8 cellular contexts compared by ENCODE assay signal in the genomic region with DNA sequence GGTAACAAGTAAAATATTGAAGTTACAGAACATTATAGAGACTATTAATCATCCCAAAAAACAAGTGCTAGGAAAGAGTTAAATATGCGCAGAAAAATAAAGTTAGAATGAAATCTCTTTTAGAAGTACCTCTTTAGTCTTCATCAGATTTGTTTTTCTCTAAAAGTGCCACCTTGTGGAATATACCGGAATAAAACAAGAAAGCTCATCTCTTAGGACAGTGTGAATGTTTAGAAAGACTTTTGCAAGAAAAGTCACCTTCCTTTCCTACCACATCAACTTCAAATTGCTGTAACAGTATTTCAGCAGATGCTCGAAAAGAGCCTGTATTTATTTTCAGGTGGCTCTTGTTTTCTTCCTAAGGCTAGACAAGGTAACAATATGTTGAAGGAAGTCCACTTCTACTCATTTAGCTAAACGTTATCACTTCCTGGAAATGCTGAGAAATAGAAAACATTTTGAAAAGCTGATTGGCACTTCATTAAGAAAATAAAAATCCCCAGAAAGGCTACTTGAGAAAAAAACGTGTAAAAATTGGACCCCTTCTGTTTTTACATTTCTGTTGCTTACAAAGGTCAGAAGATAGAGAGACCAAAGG. TPM values are rescaled to one million over a fixed set of nuclear protein-coding genes. Genes with fewer than 3 reads are reported as not detected.
A peak's percentile ranks its signal among the peaks of the same experiment; 100 is the strongest.
DNase-seq lines count a peak whose midpoint lies in the region; TF ChIP-seq lines count a peak whose summit lies in the region.

No MANE protein-coding gene starts in this region.

- TF ChIP-seq CTCF in AG10803 (conservative IDR thresholded peaks at IDR 0.05; ENCODE audit: low read length) (peak; percentile 56), GM12872 (IDR thresholded peaks at IDR 0.05; ENCODE audit: insufficient read depth, low read depth, low read length) (peak; percentile 42; the same call in 2 of the 3 replicates), RWPE1 (conservative IDR thresholded peaks at IDR 0.05; ENCODE audit: low read depth) (peak; percentile 75), fibroblast of the aortic adventitia (IDR thresholded peaks at IDR 0.05; ENCODE audit: insufficient read depth, low read length) (peak; percentile 42), type B pancreatic cell (conservative IDR thresholded peaks at IDR 0.05) (peak; percentile 73)

- no peak overlapping the region for H3K27ac Mint-ChIP-seq in type B pancreatic cell

- H3K9me3 Mint-ChIP-seq in type B pancreatic cell, result no peaks in the 10 kb centered on the region

- peaks cover 3% of the 10 kb centered on the region for H3K36me3 Mint-ChIP-seq in type B pancreatic cell

- H3K4me1 Mint-ChIP-seq in type B pancreatic cell (ENCODE audit: unreplicated experiment), result peaks cover 6% of the 10 kb centered on the region

- H3K4me3 ChIP-seq in AG10803 (ENCODE audit: low read length) (no peak overlapping the region), fibroblast of the aortic adventitia (ENCODE audit: low read depth, low read length) (no peak overlapping the region)

- no peak overlapping the region for H3K27ac ChIP-seq in RWPE1

- no peaks in the 10 kb centered on the region for H3K27me3 Mint-ChIP-seq in type B pancreatic cell

- CTCF ChIA-PET in RWPE1 (lab: Yijun Ruan, JAX), result interaction anchor here (0.6 to 1.9 kb wide), 4 partner anchors 11 to 659 kb away, joined by 3 to 6 read pairs (median 4); partner anchors contain the start of gene FAM133B

- peak overlapping the region; percentile 11 for H3K4me3 Mint-ChIP-seq in type B pancreatic cell

- peak; percentile 46 for DNase-seq in AG10803 (ENCODE audit: low read depth)
- DNase-seq in RWPE1 (ENCODE audit: low spot score), result no peak
- peak; percentile 57 for DNase-seq in fibroblast of the aortic adventitia (ENCODE audit: low read depth)
- DNase-seq in type B pancreatic cell (ENCODE audit: extremely low spot score, unreplicated experiment), result no peak
- no peak for DNase-seq in stimulated activated CD4-positive, alpha-beta T cell treated with anti-CD3 and anti-CD28 coated beads, Interleukin-2, amount 100 ng/mL, for 48 hours
- DNase-seq in stimulated activated CD4-positive, alpha-beta T cell treated with anti-CD3 and anti-CD28 coated beads, Interleukin-4, amount 100 ng/mL, for 1 hour, result no peak
- no peak for DNase-seq in anterior cingulate cortex (lab: John Stamatoyannopoulos, UW)

- POLR2A ChIA-PET in RWPE1 (lab: Yijun Ruan, JAX; ENCODE audit: low non-redundant PET), result no interaction called here

RNA-seq across cellular contexts. Expression of gene FAM133B, which starts 19.8 kb away (rescaled TPM):
- 20.0 and 31.6 TPM in 2 replicates for total RNA-seq in fibroblast of the aortic adventitia (ENCODE audit: low replicate concordance)
- 24.6 and 29.1 TPM in 2 replicates for total RNA-seq in type B pancreatic cell (ENCODE audit: low replicate concordance)

Comparison
In these comparisons a context has a peak if more than half of its experiments do, and no peak if none do; other contexts are left out.
1. DNase-seq: peak in AG10803 (single experiment) and fibroblast of the aortic adventitia (single experiment); none in RWPE1 (single experiment), type B pancreatic cell (single experiment), stimulated activated CD4-positive, alpha-beta T cell treated with anti-CD3 and anti-CD28 coated beads, Interleukin-2, amount 100 ng/mL, for 48 hours (0 of 2), stimulated activated CD4-positive, alpha-beta T cell treated with anti-CD3 and anti-CD28 coated beads, Interleukin-4, amount 100 ng/mL, for 1 hour (single experiment) and anterior cingulate cortex (0 of 58).
2. Peak in every context shown above with its lines, with median percentiles within 50 percentile points of each other: CTCF ChIP-seq.